ENCODE assay signal across 14 cellular contexts in the genomic region with DNA sequence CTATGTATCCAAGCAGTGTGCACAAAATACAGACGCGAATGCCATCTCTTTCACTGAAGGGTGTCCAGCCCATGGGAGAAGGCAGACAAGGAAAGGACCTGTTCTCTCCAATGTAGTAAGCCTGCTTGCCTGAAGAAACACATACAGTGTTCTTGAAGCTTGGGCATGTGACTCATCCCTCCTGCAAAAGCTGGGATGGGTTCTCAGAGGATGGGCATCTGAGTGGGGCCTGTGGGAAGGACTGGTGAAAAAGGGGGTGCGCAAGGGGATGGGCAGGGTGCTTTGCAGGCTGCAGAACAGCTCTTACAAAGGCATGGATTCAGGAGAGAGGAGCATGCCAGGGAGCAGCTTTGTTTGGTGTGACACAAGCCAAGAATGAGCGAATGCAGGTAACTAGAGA.
DNase-seq lines count a peak whose midpoint lies in the region; ATAC-seq, FAIRE-seq and TF ChIP-seq lines count a peak whose summit lies in the region.
"Had no signal": no experiment of that assay in that cellular context is flagged by ENCODE, and none has a peak within 500 bp of the region (broad histone marks: within the 10 kb centered on the region; RNA-seq: fewer than 3 reads in every experiment).

No MANE protein-coding gene starts in this region.

- H3K4me1 ChIP-seq in heart right ventricle (peaks cover 9 to 93% (median 77%) of the 10 kb centered on the region in 9 donors), right atrium auricular region (peaks cover 0 to 58% of the 10 kb centered on the region in 2 donors), lower lobe of right lung (peaks cover 68% of the 10 kb centered on the region)

- intact Hi-C loops in heart right ventricle (cut with DNase I): loop anchor here in 2 of 10 donors (5.0 to 10.0 kb wide), 2 partner anchors 57 to 130 kb away; a partner anchor contains a TSS
- intact Hi-C loops in lower lobe of right lung (cut with DNase I): no loop called here

- H3K27me3 ChIP-seq in heart right ventricle (no peaks in the 10 kb centered on the region), right atrium auricular region (no peaks in the 10 kb centered on the region), lower lobe of right lung (ENCODE audit: low read depth) (no peaks in the 10 kb centered on the region)

- peaks cover 85% of the 10 kb centered on the region for H3K36me3 Mint-ChIP-seq in activated naive CD8-positive, alpha-beta T cell treated with anti-CD3 and anti-CD28 coated beads, Interleukin-2, amount 50 U/mL, for 24 hours (ENCODE audit: low read depth)
- no peaks in the 10 kb centered on the region for H3K36me3 Mint-ChIP-seq in HFFc6 (ENCODE audit: low read depth)

- no peak for FAIRE-seq in HTR-8/SVneo (lab: Jason Lieb, UNC)

- H3K27ac ChIP-seq in heart right ventricle: peak overlapping the region; percentile 37 to 79 (median 72)
- H3K27ac ChIP-seq in right atrium auricular region: no peak overlapping the region
- peak overlapping the region; percentile 32 for H3K27ac ChIP-seq in lower lobe of right lung
- H3K27ac ChIP-seq: RWPE1 had no signal

- no peaks in the 10 kb centered on the region for H3K27me3 Mint-ChIP-seq in activated naive CD8-positive, alpha-beta T cell treated with anti-CD3 and anti-CD28 coated beads, Interleukin-2, amount 50 U/mL, for 24 hours
- H3K27me3 Mint-ChIP-seq in HFFc6 (ENCODE audit: insufficient read depth): no peaks in the 10 kb centered on the region; the same call in 1 of the 2 replicates

- peaks cover 91% of the 10 kb centered on the region for H3K4me1 Mint-ChIP-seq in activated naive CD8-positive, alpha-beta T cell treated with anti-CD3 and anti-CD28 coated beads, Interleukin-2, amount 50 U/mL, for 24 hours
- H3K4me1 Mint-ChIP-seq in HFFc6 (ENCODE audit: low read depth): peaks cover 8% of the 10 kb centered on the region

- DNase-seq in heart right ventricle (no peak), right atrium auricular region (ENCODE audit: low spot score) (no peak), lower lobe of right lung (no peak), HFFc6 (no peak), HTR-8/SVneo (ENCODE audit: insufficient read length, low spot score) (no peak), GM20000 (ENCODE audit: low spot score) (no peak)
- DNase-seq in activated naive CD8-positive, alpha-beta T cell treated with anti-CD3 and anti-CD28 coated beads, Interleukin-2, amount 50 U/mL, for 24 hours: no peak
- DNase-seq: activated CD4-positive, alpha-beta T cell treated with anti-CD3 and anti-CD28 coated beads for 1 hour; AML-193; DMS53; left colon; NCI-H1436; NCI-H345 had no signal

- H3K27ac Mint-ChIP-seq in activated naive CD8-positive, alpha-beta T cell treated with anti-CD3 and anti-CD28 coated beads, Interleukin-2, amount 50 U/mL, for 24 hours: peak overlapping the region; percentile 12
- no peak overlapping the region for H3K27ac Mint-ChIP-seq in HFFc6

- ATAC-seq in heart right ventricle (no peak), lower lobe of right lung (no peak)
- no peak for ATAC-seq in activated naive CD8-positive, alpha-beta T cell treated with anti-CD3 and anti-CD28 coated beads, Interleukin-2, amount 50 U/mL, for 24 hours
- ATAC-seq: left colon had no signal

- H3K36me3 ChIP-seq in heart right ventricle (peaks cover 0 to 5% (median 0%) of the 10 kb centered on the region in 9 donors), right atrium auricular region (no peaks in the 10 kb centered on the region), lower lobe of right lung (no peaks in the 10 kb centered on the region)

- H3K4me3 ChIP-seq in heart right ventricle (no peak overlapping the region), right atrium auricular region (no peak overlapping the region), lower lobe of right lung (no peak overlapping the region)

- no peaks in the 10 kb centered on the region for H3K9me3 ChIP-seq in heart right ventricle
- H3K9me3 ChIP-seq in right atrium auricular region: no peaks in the 10 kb centered on the region
- H3K9me3 ChIP-seq in lower lobe of right lung: no peaks in the 10 kb centered on the region

- no peaks in the 10 kb centered on the region for H3K9me3 Mint-ChIP-seq in activated naive CD8-positive, alpha-beta T cell treated with anti-CD3 and anti-CD28 coated beads, Interleukin-2, amount 50 U/mL, for 24 hours
- H3K9me3 Mint-ChIP-seq in HFFc6: no peaks in the 10 kb centered on the region

- 90 to 94% methylated on average over 4 of the region's 4 CpGs for WGBS in heart right ventricle, 2 donors

- H3K4me3 Mint-ChIP-seq in activated naive CD8-positive, alpha-beta T cell treated with anti-CD3 and anti-CD28 coated beads, Interleukin-2, amount 50 U/mL, for 24 hours: peak overlapping the region; percentile 1
- H3K4me3 Mint-ChIP-seq in HFFc6: no peak overlapping the region

- no peak for TF ChIP-seq CTCF in heart right ventricle (IDR thresholded peaks at IDR 0.05)
- TF ChIP-seq CTCF in right atrium auricular region (IDR thresholded peaks at IDR 0.05): no peak
- no peak for TF ChIP-seq CTCF in lower lobe of right lung (IDR thresholded peaks at IDR 0.05)
- no peak for TF ChIP-seq CTCF in HFFc6 (IDR thresholded peaks at IDR 0.05)
- TF ChIP-seq CTCF in GM20000 (IDR thresholded peaks at IDR 0.05; ENCODE audit: extremely low read depth, missing control alignments): no peak

Comparison
In these comparisons a context has a peak if more than half of its experiments do, and no peak if none do; other contexts are left out.
1. H3K27ac ChIP-seq: peak in heart right ventricle (10 of 10) and lower lobe of right lung (single experiment); none in right atrium auricular region (0 of 2).